Comparison of ENCODE assay signal across 1 cellular context in the genomic region with DNA sequence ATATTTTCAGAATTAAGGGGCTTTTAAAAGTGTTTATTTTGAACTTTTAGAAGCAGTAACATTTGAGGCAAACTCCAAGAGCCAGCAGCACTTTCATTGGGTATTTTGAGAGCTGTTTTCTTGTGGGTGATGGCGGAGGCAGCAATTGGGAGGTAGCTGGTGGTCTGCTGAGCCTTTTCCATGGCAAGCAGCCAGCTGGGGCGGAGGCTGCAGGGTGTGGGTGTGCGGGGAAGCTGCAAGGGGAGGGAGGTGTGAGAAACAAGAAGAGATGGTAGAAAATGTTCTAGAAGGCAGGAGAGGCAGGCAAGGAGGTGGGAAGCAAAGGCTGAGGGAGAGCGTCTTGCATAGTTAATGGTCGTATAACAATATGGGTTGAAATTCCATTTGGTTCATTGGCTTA.
TF ChIP-seq lines count a peak whose summit lies in the region.

No MANE protein-coding gene starts in this region.

TF ChIP-seq in IMR-90, 13 proteins besides CTCF, POLR2A, EP300 and RAD21:
- TF ChIP-seq RCOR1 (IDR thresholded peaks at IDR 0.05; ENCODE audit: insufficient replicate concordance, low read length): no peak
- TF ChIP-seq MAFK (IDR thresholded peaks at IDR 0.05; ENCODE audit: low read depth, low read length): no peak
- TF ChIP-seq FOS (IDR thresholded peaks at IDR 0.05; ENCODE audit: low read depth, low read length): no peak
- no peak for TF ChIP-seq MAZ (IDR thresholded peaks at IDR 0.05; ENCODE audit: borderline replicate concordance, low read depth, low read length)
- TF ChIP-seq BHLHE40 (IDR thresholded peaks at IDR 0.05; ENCODE audit: low read depth, low read length): no peak
- TF ChIP-seq, protein P1, sequence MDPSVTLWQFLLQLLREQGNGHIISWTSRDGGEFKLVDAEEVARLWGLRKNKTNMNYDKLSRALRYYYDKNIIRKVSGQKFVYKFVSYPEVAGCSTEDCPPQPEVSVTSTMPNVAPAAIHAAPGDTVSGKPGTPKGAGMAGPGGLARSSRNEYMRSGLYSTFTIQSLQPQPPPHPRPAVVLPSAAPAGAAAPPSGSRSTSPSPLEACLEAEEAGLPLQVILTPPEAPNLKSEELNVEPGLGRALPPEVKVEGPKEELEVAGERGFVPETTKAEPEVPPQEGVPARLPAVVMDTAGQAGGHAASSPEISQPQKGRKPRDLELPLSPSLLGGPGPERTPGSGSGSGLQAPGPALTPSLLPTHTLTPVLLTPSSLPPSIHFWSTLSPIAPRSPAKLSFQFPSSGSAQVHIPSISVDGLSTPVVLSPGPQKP (IDR thresholded peaks at IDR 0.05; ENCODE audit: borderline replicate concordance, low read depth, low read length): no peak
- TF ChIP-seq SMC3 (IDR thresholded peaks at IDR 0.05; ENCODE audit: low read depth, low read length): no peak
- no peak for TF ChIP-seq CEBPB (IDR thresholded peaks at IDR 0.05; ENCODE audit: low read depth, low read length)
- TF ChIP-seq NFE2L2 (IDR thresholded peaks at IDR 0.05; ENCODE audit: low read depth, low read length): no peak
- TF ChIP-seq RFX5 (IDR thresholded peaks at IDR 0.05; ENCODE audit: low read depth, low read length): no peak
- no peak for TF ChIP-seq MXI1 (IDR thresholded peaks at IDR 0.05; ENCODE audit: borderline replicate concordance, low read depth, low read length)
- TF ChIP-seq, protein P2, sequence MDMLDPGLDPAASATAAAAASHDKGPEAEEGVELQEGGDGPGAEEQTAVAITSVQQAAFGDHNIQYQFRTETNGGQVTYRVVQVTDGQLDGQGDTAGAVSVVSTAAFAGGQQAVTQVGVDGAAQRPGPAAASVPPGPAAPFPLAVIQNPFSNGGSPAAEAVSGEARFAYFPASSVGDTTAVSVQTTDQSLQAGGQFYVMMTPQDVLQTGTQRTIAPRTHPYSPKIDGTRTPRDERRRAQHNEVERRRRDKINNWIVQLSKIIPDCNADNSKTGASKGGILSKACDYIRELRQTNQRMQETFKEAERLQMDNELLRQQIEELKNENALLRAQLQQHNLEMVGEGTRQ (IDR thresholded peaks at IDR 0.05; ENCODE audit: low read depth, low read length): no peak
- TF ChIP-seq CHD1 (IDR thresholded peaks at IDR 0.05; ENCODE audit: low read depth, low read length): no peak
TF ChIP-seq in IMR-90: peak in this region for 0.
